8 cellular contexts compared by ENCODE assay signal in the genomic region with DNA sequence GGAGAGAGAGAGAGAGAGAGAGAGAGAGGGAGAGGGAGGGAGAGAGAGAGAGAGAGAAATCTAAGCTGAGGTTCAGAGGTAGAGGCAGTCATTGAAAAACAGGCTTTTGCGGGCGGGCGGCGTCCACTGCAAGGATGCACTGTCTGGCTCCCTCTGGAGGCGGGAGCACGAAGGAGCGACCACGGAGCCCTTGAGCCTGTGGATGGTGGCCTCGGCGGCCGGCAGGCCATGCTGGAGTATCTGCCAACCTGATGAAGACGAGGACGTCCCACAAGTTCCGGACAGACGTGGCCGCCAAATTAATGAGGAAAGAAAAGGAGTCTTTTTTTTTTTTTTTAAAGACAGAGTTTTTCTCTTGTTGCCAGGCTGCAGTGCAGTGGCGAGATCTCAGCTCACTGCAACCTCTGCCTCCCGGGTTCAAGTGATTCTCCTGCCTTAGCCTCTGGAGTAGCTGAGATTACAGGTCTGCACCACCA. TPM values are rescaled to one million over a fixed set of nuclear protein-coding genes. Genes with fewer than 3 reads are reported as not detected.
DNase-seq lines count a peak whose midpoint lies in the region; ATAC-seq and TF ChIP-seq lines count a peak whose summit lies in the region.

No MANE protein-coding gene starts in this region.

- peak; percentile 57 for TF ChIP-seq CTCF in NB4 (IDR thresholded peaks at IDR 0.05; ENCODE audit: low read depth, low read length)
- TF ChIP-seq CTCF in heart left ventricle (IDR thresholded peaks at IDR 0.05): peak; percentile 63 to 90 (median 76)
- peak; percentile 79 for TF ChIP-seq CTCF in psoas muscle (IDR thresholded peaks at IDR 0.05)
- peak; percentile 61 to 76 (median 68) for TF ChIP-seq CTCF in uterus (IDR thresholded peaks at IDR 0.05)

- ATAC-seq in GM21825 (IDR thresholded peaks at IDR 0.05; ENCODE audit: unreplicated experiment) (peak; percentile 57), heart left ventricle (peak; percentile 87 to 92 (median 88)), psoas muscle (peak; percentile 84 to 89 (median 86))
- peak; percentile 74 for ATAC-seq in activated naive CD8-positive, alpha-beta T cell treated with anti-CD3 and anti-CD28 coated beads, Interleukin-2, amount 10 ng/mL, durations not matched to agents 7 days and 5 days (ENCODE audit: low read depth)

- no peaks in the 10 kb centered on the region for H3K9me3 Mint-ChIP-seq in activated naive CD8-positive, alpha-beta T cell treated with anti-CD3 and anti-CD28 coated beads, Interleukin-2, amount 10 ng/mL, durations not matched to agents 7 days and 5 days

- H3K4me3 ChIP-seq in NB4 (ENCODE audit: low read depth, low read length) (no peak overlapping the region), heart left ventricle (peak overlapping the region in 8 of 12 donors; percentile 5 to 26 (median 21)), psoas muscle (no peak overlapping the region), uterus (no peak overlapping the region)

- TF ChIP-seq POLR2A in NB4 (IDR thresholded peaks at IDR 0.05; ENCODE audit: extremely low read depth, insufficient read length) (no peak), heart left ventricle (IDR thresholded peaks at IDR 0.05) (no peak), uterus (IDR thresholded peaks at IDR 0.05) (no peak)

- 10 to 12% (median 12%) methylated on average over 18 of the region's 18 CpGs for WGBS in heart left ventricle, 4 donors
- 11 to 12% (median 12%) methylated on average over 18 of the region's 18 CpGs for WGBS in psoas muscle, 3 donors

- DNase-seq in DMS 273 (lab: John Stamatoyannopoulos, UW; ENCODE audit: unreplicated experiment) (peak; percentile 90), NB4 (ENCODE audit: low read depth) (peak; percentile 86), T follicular helper cell (ENCODE audit: low read depth) (peak; percentile 55), heart left ventricle (peak; percentile 84 to 92 (median 89)), psoas muscle (peak; percentile 86 to 92), uterus (peak; percentile 77)
- peak; percentile 75 for DNase-seq in activated naive CD8-positive, alpha-beta T cell treated with anti-CD3 and anti-CD28 coated beads, Interleukin-2, amount 10 ng/mL, durations not matched to agents 7 days and 5 days

- peak overlapping the region; percentile 11 for H3K27ac Mint-ChIP-seq in activated naive CD8-positive, alpha-beta T cell treated with anti-CD3 and anti-CD28 coated beads, Interleukin-2, amount 10 ng/mL, durations not matched to agents 7 days and 5 days

- H3K27ac ChIP-seq in heart left ventricle (peak overlapping the region in 7 of 12 donors; percentile 30 to 60 (median 43)), psoas muscle (no peak overlapping the region), uterus (no peak overlapping the region)

- no peaks in the 10 kb centered on the region for H3K9me3 ChIP-seq in heart left ventricle
- H3K9me3 ChIP-seq in psoas muscle: no peaks in the 10 kb centered on the region
- no peaks in the 10 kb centered on the region for H3K9me3 ChIP-seq in uterus

- H3K4me3 Mint-ChIP-seq in activated naive CD8-positive, alpha-beta T cell treated with anti-CD3 and anti-CD28 coated beads, Interleukin-2, amount 10 ng/mL, durations not matched to agents 7 days and 5 days: peak overlapping the region; percentile 48

- no peaks in the 10 kb centered on the region for H3K27me3 ChIP-seq in heart left ventricle
- no peaks in the 10 kb centered on the region for H3K27me3 ChIP-seq in psoas muscle (ENCODE audit: insufficient read depth in 3 of 3, low read length in 2 of 3)
- H3K27me3 ChIP-seq in uterus: no peaks in the 10 kb centered on the region

- peaks cover 0 to 25% (median 11%) of the 10 kb centered on the region in 12 donors for H3K4me1 ChIP-seq in heart left ventricle
- H3K4me1 ChIP-seq in psoas muscle: peaks cover 9% of the 10 kb centered on the region
- no peaks in the 10 kb centered on the region for H3K4me1 ChIP-seq in uterus

- peaks cover 4% of the 10 kb centered on the region for H3K36me3 Mint-ChIP-seq in activated naive CD8-positive, alpha-beta T cell treated with anti-CD3 and anti-CD28 coated beads, Interleukin-2, amount 10 ng/mL, durations not matched to agents 7 days and 5 days

- no peaks in the 10 kb centered on the region for H3K27me3 Mint-ChIP-seq in activated naive CD8-positive, alpha-beta T cell treated with anti-CD3 and anti-CD28 coated beads, Interleukin-2, amount 10 ng/mL, durations not matched to agents 7 days and 5 days

- H3K36me3 ChIP-seq in heart left ventricle (no peaks in the 10 kb centered on the region), psoas muscle (ENCODE audit: insufficient read depth in 1 of 2, low read depth in 1 of 2) (no peaks in the 10 kb centered on the region), uterus (no peaks in the 10 kb centered on the region)

- intact Hi-C loops in heart left ventricle (cut with DNase I) (loop anchor here (2.0 to 10.0 kb wide), 15 partner anchors 60 to 293 kb away; a partner anchor contains a TSS), psoas muscle (cut with DNase I) (loop anchor here (2.0 to 10.0 kb wide), 3 partner anchors 240 to 293 kb away; a partner anchor contains a TSS), uterus (cut with DNase I; ENCODE audit: low total_unique reads) (no loop called here)

- POLR2A ChIA-PET in activated naive CD8-positive, alpha-beta T cell treated with anti-CD3 and anti-CD28 coated beads, Interleukin-2, amount 10 ng/mL, durations not matched to agents 7 days and 5 days (lab: Charles Lee): interaction anchor here (0.6 to 1.3 kb wide), 5 partner anchors 22 to 241 kb away, joined by 3 to 8 read pairs (median 4); a partner anchor contains a TSS

- peaks cover 15% of the 10 kb centered on the region for H3K4me1 Mint-ChIP-seq in activated naive CD8-positive, alpha-beta T cell treated with anti-CD3 and anti-CD28 coated beads, Interleukin-2, amount 10 ng/mL, durations not matched to agents 7 days and 5 days

RNA-seq across cellular contexts. Expression of a gene that starts 2.2 kb away (rescaled TPM):
- 10 to 100 TPM in 1 of 2 experiments, 1 to 10 TPM in 1; 8.3 to 12.0 TPM for total RNA-seq in activated naive CD8-positive, alpha-beta T cell treated with anti-CD3 and anti-CD28 coated beads, Interleukin-2, amount 10 ng/mL, durations not matched to agents 7 days and 5 days
- total RNA-seq in heart left ventricle (1 to 10 TPM; 1.5 to 6.4 (median 3.2) TPM), psoas muscle (1 to 10 TPM; 1.7 to 3.6 (median 1.9) TPM), uterus (1 to 10 TPM; 1.8 to 9.9 (median 6.6) TPM)
- polyA plus RNA-seq in heart left ventricle (1 to 10 TPM; 1.8 to 2.3 TPM), psoas muscle (1 to 10 TPM; 1.1 to 2.6 (median 2.6) TPM)

RNA-seq across cellular contexts. Expression of a gene that starts 34.5 kb away (rescaled TPM):
- 10 to 100 TPM; 24.7 to 33.3 TPM for total RNA-seq in activated naive CD8-positive, alpha-beta T cell treated with anti-CD3 and anti-CD28 coated beads, Interleukin-2, amount 10 ng/mL, durations not matched to agents 7 days and 5 days
- total RNA-seq in heart left ventricle (10 to 100 TPM; 26.2 to 43.8 (median 34.5) TPM), psoas muscle (10 to 100 TPM; 23.5 to 59.9 (median 52.8) TPM), uterus (10 to 100 TPM; 23.6 to 36.3 (median 28.2) TPM)
- polyA plus RNA-seq in heart left ventricle (10 to 100 TPM; 42.0 to 58.9 TPM), psoas muscle (100 to 1,000 TPM in 1 of 3 donors, 10 to 100 TPM in 2; 70.7 to 116 (median 96.0) TPM)

RNA-seq across cellular contexts. Expression of a gene that starts 34.5 kb away (rescaled TPM):
- total RNA-seq in activated naive CD8-positive, alpha-beta T cell treated with anti-CD3 and anti-CD28 coated beads, Interleukin-2, amount 10 ng/mL, durations not matched to agents 7 days and 5 days: 10 to 100 TPM; 47.3 to 52.9 TPM
- total RNA-seq in heart left ventricle: 10 to 100 TPM; 37.8 to 51.9 (median 48.0) TPM
- polyA plus RNA-seq in heart left ventricle: 10 to 100 TPM; 56.8 to 75.0 TPM
- 10 to 100 TPM; 38.8 to 61.2 (median 47.4) TPM for total RNA-seq in psoas muscle
- polyA plus RNA-seq in psoas muscle: 10 to 100 TPM; 53.3 to 92.9 (median 66.6) TPM
- total RNA-seq in uterus: 10 to 100 TPM; 10.9 to 50.5 (median 32.7) TPM

RNA-seq across cellular contexts. Expression of a gene that starts 34.8 kb away (rescaled TPM):
- 10 to 100 TPM; 25.8 to 28.2 TPM for total RNA-seq in activated naive CD8-positive, alpha-beta T cell treated with anti-CD3 and anti-CD28 coated beads, Interleukin-2, amount 10 ng/mL, durations not matched to agents 7 days and 5 days
- total RNA-seq in heart left ventricle: 10 to 100 TPM; 17.4 to 25.8 (median 20.9) TPM
- 10 to 100 TPM in 1 of 2 donors, 1 to 10 TPM in 1; 6.7 to 15.6 TPM for polyA plus RNA-seq in heart left ventricle
- 10 to 100 TPM; 11.9 to 19.2 (median 13.5) TPM for total RNA-seq in psoas muscle
- 10 to 100 TPM in 1 of 3 donors, 1 to 10 TPM in 2; 6.8 to 15.1 (median 9.6) TPM for polyA plus RNA-seq in psoas muscle
- 10 to 100 TPM in 2 of 4 donors, 1 to 10 TPM in 2; 6.1 to 35.1 (median 15.1) TPM for total RNA-seq in uterus

Comparison
In these comparisons a context has a peak if more than half of its experiments do, and no peak if none do; other contexts are left out.
1. H3K4me3 ChIP-seq: peak in heart left ventricle (8 of 12); none in NB4 (single experiment), psoas muscle (single experiment) and uterus (0 of 2).
2. H3K27ac ChIP-seq: peak in heart left ventricle (7 of 12); none in psoas muscle (single experiment) and uterus (0 of 2).
3. Peak in every context shown above with its lines, with median percentiles within 50 percentile points of each other: DNase-seq, ATAC-seq and CTCF ChIP-seq.